ENCODE assay signal across 9 cellular contexts in the genomic region with DNA sequence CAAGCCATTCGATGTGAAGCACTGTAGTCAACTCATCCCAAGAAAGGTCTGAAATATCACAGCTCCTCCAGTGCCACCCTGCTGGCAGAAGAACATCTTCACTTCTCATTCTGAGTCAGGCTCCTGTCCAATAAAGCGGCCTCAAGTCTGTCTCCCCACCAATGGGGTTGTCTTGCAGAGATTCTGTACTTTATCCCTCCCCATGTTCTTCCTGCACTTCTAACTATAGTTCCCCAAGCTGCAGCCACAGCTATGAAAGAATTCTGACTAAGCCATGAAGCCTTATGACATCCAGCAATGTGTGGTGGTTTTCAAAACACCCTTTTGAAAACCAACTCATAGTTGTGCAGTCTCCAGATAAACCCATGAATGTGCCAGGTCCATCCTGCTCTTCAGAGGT. TPM values are rescaled to one million over a fixed set of nuclear protein-coding genes. Genes with fewer than 3 reads are reported as not detected.
A peak's percentile ranks its signal among the peaks of the same experiment; 100 is the strongest.
DNase-seq lines count a peak whose midpoint lies in the region; ATAC-seq, FAIRE-seq and TF ChIP-seq lines count a peak whose summit lies in the region.
"Had no signal": no experiment of that assay in that cellular context is flagged by ENCODE, and none has a peak within 500 bp of the region (broad histone marks: within the 10 kb centered on the region; RNA-seq: fewer than 3 reads in every experiment).

No MANE protein-coding gene starts in this region.

- peaks cover 38% of the 10 kb centered on the region for H3K4me1 Mint-ChIP-seq in osteocyte (ENCODE audit: unreplicated experiment)

- DNase-seq in GDM1 (lab: John Stamatoyannopoulos, UW) (peak; percentile 24), NB4 (ENCODE audit: low read depth) (peak; percentile 20), esophagus squamous epithelium (lab: John Stamatoyannopoulos, UW) (no peak), osteocyte (ENCODE audit: extremely low spot score, unreplicated experiment) (no peak), GM13976 (ENCODE audit: low spot score) (no peak), NCI-H1694 (lab: John Stamatoyannopoulos, UW) (no peak), HTR-8/SVneo (ENCODE audit: insufficient read length, low spot score) (no peak)

- H3K36me3 ChIP-seq in esophagus squamous epithelium, result peaks cover 0 to 51% (median 11%) of the 10 kb centered on the region in 3 donors

- ATAC-seq in GM19452 (IDR thresholded peaks at IDR 0.05; ENCODE audit: unreplicated experiment), result no peak

- H3K27me3 ChIP-seq in esophagus squamous epithelium, result no peaks in the 10 kb centered on the region

- no peak for FAIRE-seq in HTR-8/SVneo (lab: Jason Lieb, UNC)
- FAIRE-seq: keratinocyte had no signal

- no peaks in the 10 kb centered on the region for H3K9me3 ChIP-seq in esophagus squamous epithelium

- no peaks in the 10 kb centered on the region for H3K27me3 Mint-ChIP-seq in osteocyte (ENCODE audit: unreplicated experiment)

- H3K27ac Mint-ChIP-seq in osteocyte (ENCODE audit: unreplicated experiment), result peak overlapping the region; percentile 50

- TF ChIP-seq POLR2A in NB4 (IDR thresholded peaks at IDR 0.05; ENCODE audit: extremely low read depth, insufficient read length), result no peak
- TF ChIP-seq POLR2A in esophagus squamous epithelium (IDR thresholded peaks at IDR 0.05), result no peak

- no peaks in the 10 kb centered on the region for H3K9me3 Mint-ChIP-seq in osteocyte (ENCODE audit: unreplicated experiment)

- H3K4me3 ChIP-seq in NB4 (ENCODE audit: low read depth, low read length) (no peak overlapping the region), esophagus squamous epithelium (no peak overlapping the region)

- in situ Hi-C loops in GM13976 (cut with MboI; ENCODE audit: low sequenced_read_pairs, unreplicated experiment), result no loop called here

- intact Hi-C loops in esophagus squamous epithelium (cut with DNase I), result no loop called here

- H3K36me3 Mint-ChIP-seq in osteocyte (ENCODE audit: unreplicated experiment), result peaks cover 13% of the 10 kb centered on the region

- no peak overlapping the region for H3K4me3 Mint-ChIP-seq in osteocyte (ENCODE audit: unreplicated experiment)

- H3K27ac ChIP-seq in esophagus squamous epithelium, result peak overlapping the region in 3 of 4 donors; percentile 6 to 88 (median 71)

- WGBS in esophagus squamous epithelium, 2 donors, result 66 to 89% methylated on average over 2 of the region's 2 CpGs

- TF ChIP-seq CTCF in NB4 (IDR thresholded peaks at IDR 0.05; ENCODE audit: low read depth, low read length) (no peak), esophagus squamous epithelium (IDR thresholded peaks at IDR 0.05) (no peak), osteocyte (IDR thresholded peaks at IDR 0.05) (no peak), GM13976 (IDR thresholded peaks at IDR 0.05; ENCODE audit: borderline replicate concordance, control extremely low read depth, extremely low read depth, insufficient read depth, missing control alignments) (no peak)

- peaks cover 37 to 100% (median 75%) of the 10 kb centered on the region in 3 donors for H3K4me1 ChIP-seq in esophagus squamous epithelium

RNA-seq across cellular contexts. Expression of gene MACROH2A1, which starts 6.8 kb away (rescaled TPM):
- 100 to 1,000 TPM; 278 to 355 (median 319) TPM for total RNA-seq in esophagus squamous epithelium
- total RNA-seq in osteocyte, result 123 and 126 TPM in 2 replicates

RNA-seq across cellular contexts. Expression of gene DCANP1, which starts 54.9 kb away (rescaled TPM):
- total RNA-seq in esophagus squamous epithelium (under 1 TPM in 2 of 4 donors, not detected in 2; 0.44 to 0.57 TPM), osteocyte (not detected in 2 replicates)

RNA-seq across cellular contexts. Expression of gene TIFAB, which starts 59.9 kb away (rescaled TPM):
- under 1 TPM in 3 of 4 donors, not detected in 1; under 0.01 to 0.18 (median 0.08) TPM for total RNA-seq in esophagus squamous epithelium
- not detected in 2 replicates for total RNA-seq in osteocyte

Comparison
In these comparisons a context has a peak if more than half of its experiments do, and no peak if none do; other contexts are left out.
1. DNase-seq: peak in GDM1 (single experiment) and NB4 (single experiment); none in esophagus squamous epithelium (single experiment), osteocyte (single experiment), GM13976 (single experiment), NCI-H1694 (single experiment) and HTR-8/SVneo (single experiment).